In the genomic region with DNA sequence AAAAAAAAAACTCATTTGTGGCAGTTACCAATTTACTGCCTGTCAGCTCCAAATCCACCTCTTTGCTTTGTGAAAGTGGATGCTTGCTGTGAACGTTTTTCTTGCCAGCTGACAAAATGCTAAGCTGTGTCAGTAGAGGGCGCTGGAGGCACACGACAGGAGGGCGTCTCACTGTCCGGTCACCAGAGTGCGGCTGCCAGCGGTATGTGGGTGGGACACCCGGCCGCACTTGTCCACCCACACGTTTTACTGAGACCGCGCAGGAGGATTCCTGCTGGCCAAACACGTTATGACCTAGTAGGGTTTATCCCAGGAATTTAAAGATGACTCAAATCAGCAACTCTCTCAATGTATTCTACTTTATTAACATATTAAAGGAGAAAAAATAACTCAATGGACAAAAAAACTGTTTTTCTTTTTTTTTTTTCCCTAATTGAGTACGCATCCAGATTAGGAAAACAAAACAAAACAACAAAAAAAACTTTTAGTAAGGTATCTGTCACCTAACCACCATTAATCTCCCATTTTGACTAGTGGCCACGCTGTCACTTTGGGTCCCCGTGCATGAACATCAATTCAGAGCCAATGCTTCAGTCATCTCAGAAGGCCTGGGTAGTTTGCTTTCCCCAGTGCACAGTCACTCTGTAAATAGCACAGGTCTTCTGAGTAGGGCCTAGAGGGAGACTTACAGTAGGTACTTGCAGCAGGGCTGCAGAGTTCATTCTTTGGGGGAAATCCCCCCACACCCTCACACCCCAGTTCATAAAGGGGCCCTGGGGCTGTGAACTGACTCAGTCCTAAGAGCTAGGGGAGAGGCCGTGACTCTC, we compare ENCODE assay signal across 1 cellular context.
A peak's percentile ranks its signal among the peaks of the same experiment; 100 is the strongest.
TF ChIP-seq lines count a peak whose summit lies in the region.

No MANE protein-coding gene starts in this region.

TF ChIP-seq in HEK293, 187 proteins besides CTCF, POLR2A, EP300 and RAD21 (continued from another document and continues in another):
- TF ChIP-seq, protein P1, sequence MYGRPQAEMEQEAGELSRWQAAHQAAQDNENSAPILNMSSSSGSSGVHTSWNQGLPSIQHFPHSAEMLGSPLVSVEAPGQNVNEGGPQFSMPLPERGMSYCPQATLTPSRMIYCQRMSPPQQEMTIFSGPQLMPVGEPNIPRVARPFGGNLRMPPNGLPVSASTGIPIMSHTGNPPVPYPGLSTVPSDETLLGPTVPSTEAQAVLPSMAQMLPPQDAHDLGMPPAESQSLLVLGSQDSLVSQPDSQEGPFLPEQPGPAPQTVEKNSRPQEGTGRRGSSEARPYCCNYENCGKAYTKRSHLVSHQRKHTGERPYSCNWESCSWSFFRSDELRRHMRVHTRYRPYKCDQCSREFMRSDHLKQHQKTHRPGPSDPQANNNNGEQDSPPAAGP (tag by site-specific recombination; IDR thresholded peaks at IDR 0.05), result peak; percentile 67
- TF ChIP-seq ZFHX2 (tag by site-specific recombination; conservative IDR thresholded peaks at IDR 0.05) (peak; percentile 96), ZNF146 (tag by site-specific recombination; IDR thresholded peaks at IDR 0.05) (no peak), ZNF768 (tag by site-specific recombination; IDR thresholded peaks at IDR 0.05) (no peak), ZNF473 (tag by site-specific recombination; IDR thresholded peaks at IDR 0.05) (no peak), ZNF24 (tag by site-specific recombination; IDR thresholded peaks at IDR 0.05) (no peak), BCL11B (tag by site-specific recombination; IDR thresholded peaks at IDR 0.05; ENCODE audit: low read depth) (0 out of 2 replicates have a peak, but pooled peaks have one; percentile 50), ZNF133 (tag by site-specific recombination; IDR thresholded peaks at IDR 0.05) (no peak), KLF9 (tag by site-specific recombination; IDR thresholded peaks at IDR 0.05; ENCODE audit: low read depth) (0 out of 2 replicates have a peak, but pooled peaks have one; percentile 42), ZSCAN30 (tag by site-specific recombination; IDR thresholded peaks at IDR 0.05) (peak; percentile 87), REPIN1 (tag by site-specific recombination; IDR thresholded peaks at IDR 0.05; ENCODE audit: low read depth) (no peak), ZNF169 (tag by site-specific recombination; IDR thresholded peaks at IDR 0.05) (no peak), ZNF112 (tag by site-specific recombination; IDR thresholded peaks at IDR 0.05) (no peak), ZNF341 (tag by site-specific recombination; IDR thresholded peaks at IDR 0.05; ENCODE audit: low read depth) (no peak), KLF16 (tag by site-specific recombination; IDR thresholded peaks at IDR 0.05) (no peak), ZNF610 (tag by site-specific recombination; IDR thresholded peaks at IDR 0.05; ENCODE audit: borderline replicate concordance) (no peak), ZNF274 (IDR thresholded peaks at IDR 0.05; ENCODE audit: low read length) (no peak), ZNF274 (tag by site-specific recombination; IDR thresholded peaks at IDR 0.05; ENCODE audit: borderline replicate concordance) (no peak), SP2 (tag by site-specific recombination; IDR thresholded peaks at IDR 0.05) (peak; percentile 23; the same call in 1 of the 2 replicates), ZBTB1 (tag by site-specific recombination; IDR thresholded peaks at IDR 0.05) (no peak), ZBTB20 (tag by site-specific recombination; IDR thresholded peaks at IDR 0.05) (no peak), ZNF2 (tag by site-specific recombination; IDR thresholded peaks at IDR 0.05) (0 out of 2 replicates have a peak, but pooled peaks have one; percentile 56), EGR2 (tag by site-specific recombination; IDR thresholded peaks at IDR 0.05; ENCODE audit: low read depth) (peak; percentile 88), ZNF596 (tag by site-specific recombination; IDR thresholded peaks at IDR 0.05) (no peak), ZNF157 (tag by site-specific recombination; IDR thresholded peaks at IDR 0.05) (no peak), ZNF202 (tag by site-specific recombination; IDR thresholded peaks at IDR 0.05; ENCODE audit: borderline replicate concordance) (no peak), ZIC2 (tag by site-specific recombination; IDR thresholded peaks at IDR 0.05) (peak; percentile 53), ZNF23 (tag by site-specific recombination; IDR thresholded peaks at IDR 0.05; ENCODE audit: borderline replicate concordance) (no peak)
- TF ChIP-seq, protein P2, sequence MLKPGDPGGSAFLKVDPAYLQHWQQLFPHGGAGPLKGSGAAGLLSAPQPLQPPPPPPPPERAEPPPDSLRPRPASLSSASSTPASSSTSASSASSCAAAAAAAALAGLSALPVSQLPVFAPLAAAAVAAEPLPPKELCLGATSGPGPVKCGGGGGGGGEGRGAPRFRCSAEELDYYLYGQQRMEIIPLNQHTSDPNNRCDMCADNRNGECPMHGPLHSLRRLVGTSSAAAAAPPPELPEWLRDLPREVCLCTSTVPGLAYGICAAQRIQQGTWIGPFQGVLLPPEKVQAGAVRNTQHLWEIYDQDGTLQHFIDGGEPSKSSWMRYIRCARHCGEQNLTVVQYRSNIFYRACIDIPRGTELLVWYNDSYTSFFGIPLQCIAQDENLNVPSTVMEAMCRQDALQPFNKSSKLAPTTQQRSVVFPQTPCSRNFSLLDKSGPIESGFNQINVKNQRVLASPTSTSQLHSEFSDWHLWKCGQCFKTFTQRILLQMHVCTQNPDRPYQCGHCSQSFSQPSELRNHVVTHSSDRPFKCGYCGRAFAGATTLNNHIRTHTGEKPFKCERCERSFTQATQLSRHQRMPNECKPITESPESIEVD (tag by site-specific recombination; IDR thresholded peaks at IDR 0.05), result no peak
- TF ChIP-seq, protein P3, sequence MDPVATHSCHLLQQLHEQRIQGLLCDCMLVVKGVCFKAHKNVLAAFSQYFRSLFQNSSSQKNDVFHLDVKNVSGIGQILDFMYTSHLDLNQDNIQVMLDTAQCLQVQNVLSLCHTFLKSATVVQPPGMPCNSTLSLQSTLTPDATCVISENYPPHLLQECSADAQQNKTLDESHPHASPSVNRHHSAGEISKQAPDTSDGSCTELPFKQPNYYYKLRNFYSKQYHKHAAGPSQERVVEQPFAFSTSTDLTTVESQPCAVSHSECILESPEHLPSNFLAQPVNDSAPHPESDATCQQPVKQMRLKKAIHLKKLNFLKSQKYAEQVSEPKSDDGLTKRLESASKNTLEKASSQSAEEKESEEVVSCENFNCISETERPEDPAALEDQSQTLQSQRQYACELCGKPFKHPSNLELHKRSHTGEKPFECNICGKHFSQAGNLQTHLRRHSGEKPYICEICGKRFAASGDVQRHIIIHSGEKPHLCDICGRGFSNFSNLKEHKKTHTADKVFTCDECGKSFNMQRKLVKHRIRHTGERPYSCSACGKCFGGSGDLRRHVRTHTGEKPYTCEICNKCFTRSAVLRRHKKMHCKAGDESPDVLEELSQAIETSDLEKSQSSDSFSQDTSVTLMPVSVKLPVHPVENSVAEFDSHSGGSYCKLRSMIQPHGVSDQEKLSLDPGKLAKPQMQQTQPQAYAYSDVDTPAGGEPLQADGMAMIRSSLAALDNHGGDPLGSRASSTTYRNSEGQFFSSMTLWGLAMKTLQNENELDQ (tag by site-specific recombination; IDR thresholded peaks at IDR 0.05; ENCODE audit: low read depth), result no peak
- TF ChIP-seq, protein P4, sequence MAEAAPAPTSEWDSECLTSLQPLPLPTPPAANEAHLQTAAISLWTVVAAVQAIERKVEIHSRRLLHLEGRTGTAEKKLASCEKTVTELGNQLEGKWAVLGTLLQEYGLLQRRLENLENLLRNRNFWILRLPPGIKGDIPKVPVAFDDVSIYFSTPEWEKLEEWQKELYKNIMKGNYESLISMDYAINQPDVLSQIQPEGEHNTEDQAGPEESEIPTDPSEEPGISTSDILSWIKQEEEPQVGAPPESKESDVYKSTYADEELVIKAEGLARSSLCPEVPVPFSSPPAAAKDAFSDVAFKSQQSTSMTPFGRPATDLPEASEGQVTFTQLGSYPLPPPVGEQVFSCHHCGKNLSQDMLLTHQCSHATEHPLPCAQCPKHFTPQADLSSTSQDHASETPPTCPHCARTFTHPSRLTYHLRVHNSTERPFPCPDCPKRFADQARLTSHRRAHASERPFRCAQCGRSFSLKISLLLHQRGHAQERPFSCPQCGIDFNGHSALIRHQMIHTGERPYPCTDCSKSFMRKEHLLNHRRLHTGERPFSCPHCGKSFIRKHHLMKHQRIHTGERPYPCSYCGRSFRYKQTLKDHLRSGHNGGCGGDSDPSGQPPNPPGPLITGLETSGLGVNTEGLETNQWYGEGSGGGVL (tag by site-specific recombination; IDR thresholded peaks at IDR 0.05), result no peak
- TF ChIP-seq, protein P5, sequence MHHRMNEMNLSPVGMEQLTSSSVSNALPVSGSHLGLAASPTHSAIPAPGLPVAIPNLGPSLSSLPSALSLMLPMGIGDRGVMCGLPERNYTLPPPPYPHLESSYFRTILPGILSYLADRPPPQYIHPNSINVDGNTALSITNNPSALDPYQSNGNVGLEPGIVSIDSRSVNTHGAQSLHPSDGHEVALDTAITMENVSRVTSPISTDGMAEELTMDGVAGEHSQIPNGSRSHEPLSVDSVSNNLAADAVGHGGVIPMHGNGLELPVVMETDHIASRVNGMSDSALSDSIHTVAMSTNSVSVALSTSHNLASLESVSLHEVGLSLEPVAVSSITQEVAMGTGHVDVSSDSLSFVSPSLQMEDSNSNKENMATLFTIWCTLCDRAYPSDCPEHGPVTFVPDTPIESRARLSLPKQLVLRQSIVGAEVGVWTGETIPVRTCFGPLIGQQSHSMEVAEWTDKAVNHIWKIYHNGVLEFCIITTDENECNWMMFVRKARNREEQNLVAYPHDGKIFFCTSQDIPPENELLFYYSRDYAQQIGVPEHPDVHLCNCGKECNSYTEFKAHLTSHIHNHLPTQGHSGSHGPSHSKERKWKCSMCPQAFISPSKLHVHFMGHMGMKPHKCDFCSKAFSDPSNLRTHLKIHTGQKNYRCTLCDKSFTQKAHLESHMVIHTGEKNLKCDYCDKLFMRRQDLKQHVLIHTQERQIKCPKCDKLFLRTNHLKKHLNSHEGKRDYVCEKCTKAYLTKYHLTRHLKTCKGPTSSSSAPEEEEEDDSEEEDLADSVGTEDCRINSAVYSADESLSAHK (tag by site-specific recombination; IDR thresholded peaks at IDR 0.05), result no peak
- TF ChIP-seq, protein P6, sequence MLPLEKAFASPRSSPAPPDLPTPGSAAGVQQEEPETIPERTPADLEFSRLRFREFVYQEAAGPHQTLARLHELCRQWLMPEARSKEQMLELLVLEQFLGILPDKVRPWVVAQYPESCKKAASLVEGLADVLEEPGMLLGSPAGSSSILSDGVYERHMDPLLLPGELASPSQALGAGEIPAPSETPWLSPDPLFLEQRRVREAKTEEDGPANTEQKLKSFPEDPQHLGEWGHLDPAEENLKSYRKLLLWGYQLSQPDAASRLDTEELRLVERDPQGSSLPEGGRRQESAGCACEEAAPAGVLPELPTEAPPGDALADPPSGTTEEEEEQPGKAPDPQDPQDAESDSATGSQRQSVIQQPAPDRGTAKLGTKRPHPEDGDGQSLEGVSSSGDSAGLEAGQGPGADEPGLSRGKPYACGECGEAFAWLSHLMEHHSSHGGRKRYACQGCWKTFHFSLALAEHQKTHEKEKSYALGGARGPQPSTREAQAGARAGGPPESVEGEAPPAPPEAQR (tag by site-specific recombination; IDR thresholded peaks at IDR 0.05), result no peak
- TF ChIP-seq, protein P7, sequence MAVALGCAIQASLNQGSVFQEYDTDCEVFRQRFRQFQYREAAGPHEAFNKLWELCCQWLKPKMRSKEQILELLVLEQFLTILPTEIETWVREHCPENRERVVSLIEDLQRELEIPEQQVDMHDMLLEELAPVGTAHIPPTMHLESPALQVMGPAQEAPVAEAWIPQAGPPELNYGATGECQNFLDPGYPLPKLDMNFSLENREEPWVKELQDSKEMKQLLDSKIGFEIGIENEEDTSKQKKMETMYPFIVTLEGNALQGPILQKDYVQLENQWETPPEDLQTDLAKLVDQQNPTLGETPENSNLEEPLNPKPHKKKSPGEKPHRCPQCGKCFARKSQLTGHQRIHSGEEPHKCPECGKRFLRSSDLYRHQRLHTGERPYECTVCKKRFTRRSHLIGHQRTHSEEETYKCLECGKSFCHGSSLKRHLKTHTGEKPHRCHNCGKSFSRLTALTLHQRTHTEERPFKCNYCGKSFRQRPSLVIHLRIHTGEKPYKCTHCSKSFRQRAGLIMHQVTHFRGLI (tag by site-specific recombination; IDR thresholded peaks at IDR 0.05), result no peak
- TF ChIP-seq, protein P8, sequence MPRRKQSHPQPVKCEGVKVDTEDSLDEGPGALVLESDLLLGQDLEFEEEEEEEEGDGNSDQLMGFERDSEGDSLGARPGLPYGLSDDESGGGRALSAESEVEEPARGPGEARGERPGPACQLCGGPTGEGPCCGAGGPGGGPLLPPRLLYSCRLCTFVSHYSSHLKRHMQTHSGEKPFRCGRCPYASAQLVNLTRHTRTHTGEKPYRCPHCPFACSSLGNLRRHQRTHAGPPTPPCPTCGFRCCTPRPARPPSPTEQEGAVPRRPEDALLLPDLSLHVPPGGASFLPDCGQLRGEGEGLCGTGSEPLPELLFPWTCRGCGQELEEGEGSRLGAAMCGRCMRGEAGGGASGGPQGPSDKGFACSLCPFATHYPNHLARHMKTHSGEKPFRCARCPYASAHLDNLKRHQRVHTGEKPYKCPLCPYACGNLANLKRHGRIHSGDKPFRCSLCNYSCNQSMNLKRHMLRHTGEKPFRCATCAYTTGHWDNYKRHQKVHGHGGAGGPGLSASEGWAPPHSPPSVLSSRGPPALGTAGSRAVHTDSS (tag by site-specific recombination; IDR thresholded peaks at IDR 0.05), result no peak
- TF ChIP-seq, protein P9, sequence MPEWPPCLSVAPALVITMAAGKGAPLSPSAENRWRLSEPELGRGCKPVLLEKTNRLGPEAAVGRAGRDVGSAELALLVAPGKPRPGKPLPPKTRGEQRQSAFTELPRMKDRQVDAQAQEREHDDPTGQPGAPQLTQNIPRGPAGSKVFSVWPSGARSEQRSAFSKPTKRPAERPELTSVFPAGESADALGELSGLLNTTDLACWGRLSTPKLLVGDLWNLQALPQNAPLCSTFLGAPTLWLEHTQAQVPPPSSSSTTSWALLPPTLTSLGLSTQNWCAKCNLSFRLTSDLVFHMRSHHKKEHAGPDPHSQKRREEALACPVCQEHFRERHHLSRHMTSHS (tag by site-specific recombination; IDR thresholded peaks at IDR 0.05), result no peak
- TF ChIP-seq, protein P10, sequence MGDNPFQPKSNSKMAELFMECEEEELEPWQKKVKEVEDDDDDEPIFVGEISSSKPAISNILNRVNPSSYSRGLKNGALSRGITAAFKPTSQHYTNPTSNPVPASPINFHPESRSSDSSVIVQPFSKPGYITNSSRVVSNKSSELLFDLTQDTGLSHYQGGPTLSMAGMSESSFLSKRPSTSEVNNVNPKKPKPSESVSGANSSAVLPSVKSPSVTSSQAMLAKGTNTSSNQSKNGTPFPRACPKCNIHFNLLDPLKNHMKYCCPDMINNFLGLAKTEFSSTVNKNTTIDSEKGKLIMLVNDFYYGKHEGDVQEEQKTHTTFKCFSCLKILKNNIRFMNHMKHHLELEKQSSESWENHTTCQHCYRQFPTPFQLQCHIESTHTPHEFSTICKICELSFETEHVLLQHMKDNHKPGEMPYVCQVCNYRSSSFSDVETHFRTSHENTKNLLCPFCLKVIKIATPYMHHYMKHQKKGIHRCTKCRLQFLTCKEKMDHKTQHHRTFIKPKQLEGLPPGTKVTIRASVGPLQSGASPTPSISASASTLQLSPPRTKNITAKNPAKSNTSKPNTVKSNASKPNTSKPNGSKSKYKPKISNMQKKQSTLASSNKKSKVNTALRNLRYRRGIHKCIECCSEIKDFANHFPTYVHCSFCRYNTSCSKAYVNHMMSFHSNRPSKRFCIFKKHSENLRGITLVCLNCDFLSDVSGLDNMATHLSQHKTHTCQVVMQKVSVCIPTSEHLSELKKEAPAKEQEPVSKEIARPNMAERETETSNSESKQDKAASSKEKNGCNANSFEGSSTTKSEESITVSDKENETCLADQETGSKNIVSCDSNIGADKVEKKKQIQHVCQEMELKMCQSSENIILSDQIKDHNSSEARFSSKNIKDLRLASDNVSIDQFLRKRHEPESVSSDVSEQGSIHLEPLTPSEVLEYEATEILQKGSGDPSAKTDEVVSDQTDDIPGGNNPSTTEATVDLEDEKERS (tag by site-specific recombination; IDR thresholded peaks at IDR 0.05), result no peak
